Comparison of ENCODE assay signal across 1 cellular context in the genomic region with DNA sequence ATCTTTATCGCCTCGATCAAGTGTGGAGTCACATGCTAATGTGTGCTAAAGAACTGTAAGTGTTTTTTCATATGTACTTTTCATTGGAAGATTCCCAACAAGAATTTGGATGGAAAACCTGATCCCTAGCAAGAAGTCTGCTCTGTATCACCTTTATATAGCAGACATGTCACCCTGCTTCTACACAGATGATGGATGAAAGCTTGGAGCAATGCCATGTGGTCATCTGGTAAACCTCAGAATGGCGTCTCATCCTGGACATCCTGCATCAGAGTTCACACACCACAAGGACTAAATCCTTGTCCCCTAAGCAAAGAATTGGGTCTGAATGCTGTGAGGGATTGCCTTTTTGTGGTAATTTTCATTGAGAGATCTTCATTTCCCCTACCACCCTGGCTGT.
A peak's percentile ranks its signal among the peaks of the same experiment; 100 is the strongest.
TF ChIP-seq lines count a peak whose summit lies in the region.

No MANE protein-coding gene starts in this region.

TF ChIP-seq in SK-N-SH, 30 proteins besides CTCF, POLR2A, EP300 and RAD21 (continued from another document):
- TF ChIP-seq, protein P1, sequence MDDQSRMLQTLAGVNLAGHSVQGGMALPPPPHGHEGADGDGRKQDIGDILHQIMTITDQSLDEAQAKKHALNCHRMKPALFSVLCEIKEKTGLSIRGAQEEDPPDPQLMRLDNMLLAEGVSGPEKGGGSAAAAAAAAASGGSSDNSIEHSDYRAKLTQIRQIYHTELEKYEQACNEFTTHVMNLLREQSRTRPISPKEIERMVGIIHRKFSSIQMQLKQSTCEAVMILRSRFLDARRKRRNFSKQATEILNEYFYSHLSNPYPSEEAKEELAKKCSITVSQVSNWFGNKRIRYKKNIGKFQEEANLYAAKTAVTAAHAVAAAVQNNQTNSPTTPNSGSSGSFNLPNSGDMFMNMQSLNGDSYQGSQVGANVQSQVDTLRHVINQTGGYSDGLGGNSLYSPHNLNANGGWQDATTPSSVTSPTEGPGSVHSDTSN (IDR thresholded peaks at IDR 0.05): peak; percentile 89
- TF ChIP-seq SIN3A (IDR thresholded peaks at IDR 0.05; ENCODE audit: borderline replicate concordance, low read depth, low read length) (no peak), POLR2AphosphoS5 (IDR thresholded peaks at IDR 0.05; ENCODE audit: low read depth, low read length) (peak; percentile 62; the same call in 1 of the 2 replicates), YY1 (IDR thresholded peaks at IDR 0.05; ENCODE audit: low read depth) (no peak), USF1 (IDR thresholded peaks at IDR 0.05; ENCODE audit: borderline replicate concordance, low read depth) (no peak), NRF1 (IDR thresholded peaks at IDR 0.05; ENCODE audit: low read depth, low read length) (no peak), RXRA (IDR thresholded peaks at IDR 0.05; ENCODE audit: borderline replicate concordance, low read depth) (no peak), TCF12 (IDR thresholded peaks at IDR 0.05) (peak; percentile 94), MEF2A (IDR thresholded peaks at IDR 0.05; ENCODE audit: borderline replicate concordance, low read depth) (no peak), FOXJ3 (CRISPR knock-in tag; IDR thresholded peaks at IDR 0.05) (no peak), MXI1 (IDR thresholded peaks at IDR 0.05; ENCODE audit: low read depth, low read length) (peak; percentile 59; the same call in 1 of the 2 replicates), IRF3 (IDR thresholded peaks at IDR 0.05; ENCODE audit: low read depth, low read length) (no peak)
